28 cellular contexts compared by ENCODE assay signal in the genomic region with DNA sequence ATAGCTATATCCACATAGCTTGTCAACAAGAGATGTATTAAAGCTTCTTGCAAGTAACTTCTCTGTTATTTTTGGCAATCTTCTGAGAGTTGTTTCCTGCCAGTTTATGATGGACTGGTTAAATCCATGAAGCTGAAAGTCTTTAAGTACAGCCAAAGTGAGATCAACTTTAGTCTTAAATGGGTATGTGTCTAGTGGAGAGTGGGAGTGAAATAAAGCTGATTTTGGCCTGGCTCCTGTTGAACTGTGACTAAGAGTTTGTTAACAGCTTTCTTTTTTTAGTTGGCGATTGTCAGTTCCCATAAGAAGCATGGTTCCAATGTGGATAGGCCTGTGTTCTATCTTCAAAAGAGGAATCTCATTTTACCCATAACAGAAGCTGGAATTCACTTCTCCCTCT.
"Had no signal": no experiment of that assay in that cellular context is flagged by ENCODE, and none has a peak within 500 bp of the region (broad histone marks: within the 10 kb centered on the region; RNA-seq: fewer than 3 reads in every experiment).

No MANE protein-coding gene starts in this region.

- H3K4me3 ChIP-seq: adrenal gland, Peyer's patch had no signal

- H3K27me3 ChIP-seq: adrenal gland, Peyer's patch had no signal

- H3K27ac ChIP-seq: adrenal gland, Peyer's patch, RWPE1 had no signal

- H3K36me3 ChIP-seq: adrenal gland, Peyer's patch had no signal

- DNase-seq: activated B cell treated with CpG ODN at 0.5 μM for 24 hours; activated CD4-positive, alpha-beta T cell treated with anti-CD3 and anti-CD28 coated beads for 1 hour; activated CD4-positive, alpha-beta T cell treated with anti-CD3 and anti-CD28 coated beads, Interleukin-2, amount 10 ng/mL, durations not matched to agents 24 days and 14 days; activated CD4-positive, alpha-beta T cell treated with anti-CD3 and anti-CD28 coated beads, Interleukin-2, amount 50 U/mL, for 48 hours; activated gamma-delta T cell; activated naive CD4-positive, alpha-beta T cell treated with anti-CD3 and anti-CD28 coated beads, Interleukin-2, amount 10 ng/mL, durations not matched to agents 7 days and 5 days; activated naive CD8-positive, alpha-beta T cell treated with anti-CD3 and anti-CD28 coated beads, Interleukin-2, amount 10 ng/mL, durations not matched to agents 7 days and 5 days; activated T-cell treated with anti-CD3 and anti-CD28 coated beads for 4 hours; activated T-cell treated with anti-CD3 and anti-CD28 coated beads, Interleukin-2, amount 50 U/mL, for 48 hours; adrenal gland; anterior cingulate cortex; caudate nucleus; IMR-90; Kasumi-1; KBM-7; NCI-H1048; NCI-H146; NCI-H187 treated with DMSO at 0.1 percent for 48 hours; NCI-H2081 treated with DMSO at 0.1 percent for 48 hours; NCI-H446; NCI-H524; Peyer's patch; SIG-M5; T-cell; T-helper 2 cell; T1000 had no signal

- H3K9me3 ChIP-seq: adrenal gland, Peyer's patch had no signal

- ATAC-seq: activated T-helper 17 cell treated with anti-CD3 and anti-CD28 coated beads, Interleukin-2, amount 50 U/mL, for 72 hours; T-cell had no signal

- H3K4me1 ChIP-seq: adrenal gland had no signal
